In the genomic region with DNA sequence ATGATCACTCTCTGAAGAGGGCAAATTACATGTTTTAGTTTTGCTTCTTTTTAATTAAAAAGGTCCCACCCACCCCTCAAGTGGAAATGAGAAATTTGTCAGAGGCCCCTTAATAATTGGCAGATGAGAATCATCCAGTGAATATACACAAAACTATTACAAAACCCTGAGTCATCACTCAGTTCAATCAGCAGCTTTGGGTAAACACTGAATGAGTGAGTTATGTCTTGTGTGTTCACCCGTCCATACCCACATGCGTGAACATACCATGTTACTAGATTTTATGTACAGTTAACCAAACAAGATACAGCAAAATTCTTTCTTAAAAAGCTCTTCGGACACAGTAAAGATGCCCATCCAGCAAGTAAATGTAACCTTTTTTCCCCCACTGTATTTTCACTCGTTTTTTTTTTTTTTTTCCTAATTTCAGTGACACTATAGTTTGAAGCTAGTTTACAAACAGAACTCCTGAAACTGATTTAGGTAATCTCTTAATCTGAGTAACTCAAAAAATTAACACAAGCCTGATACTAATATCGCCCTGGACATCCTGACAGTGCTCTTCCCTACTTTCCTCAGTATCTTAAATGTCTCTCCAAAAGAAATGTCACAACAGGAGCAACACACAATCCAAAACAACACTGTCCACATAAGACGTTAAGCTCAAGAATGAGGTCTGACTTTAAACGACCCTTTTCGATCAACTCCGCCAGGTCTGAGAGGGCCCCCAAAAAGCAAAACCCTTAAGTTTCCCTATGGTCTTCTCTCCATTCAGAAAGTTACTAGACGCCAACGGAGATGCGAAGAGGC, we compare ENCODE assay signal across 1 cellular context.
TF ChIP-seq lines count a peak whose summit lies in the region.

No MANE protein-coding gene starts in this region.

TF ChIP-seq in HepG2, 621 proteins besides CTCF, POLR2A, EP300 and RAD21 (continued from another document and continues in another):
- peak; percentile 78; the same call in 1 of the 2 replicates for TF ChIP-seq FOXK2 (IDR thresholded peaks at IDR 0.05)
- TF ChIP-seq GLI4 (CRISPR knock-in tag; IDR thresholded peaks at IDR 0.05; ENCODE audit: borderline replicate concordance), result no peak
- TF ChIP-seq, protein P1, sequence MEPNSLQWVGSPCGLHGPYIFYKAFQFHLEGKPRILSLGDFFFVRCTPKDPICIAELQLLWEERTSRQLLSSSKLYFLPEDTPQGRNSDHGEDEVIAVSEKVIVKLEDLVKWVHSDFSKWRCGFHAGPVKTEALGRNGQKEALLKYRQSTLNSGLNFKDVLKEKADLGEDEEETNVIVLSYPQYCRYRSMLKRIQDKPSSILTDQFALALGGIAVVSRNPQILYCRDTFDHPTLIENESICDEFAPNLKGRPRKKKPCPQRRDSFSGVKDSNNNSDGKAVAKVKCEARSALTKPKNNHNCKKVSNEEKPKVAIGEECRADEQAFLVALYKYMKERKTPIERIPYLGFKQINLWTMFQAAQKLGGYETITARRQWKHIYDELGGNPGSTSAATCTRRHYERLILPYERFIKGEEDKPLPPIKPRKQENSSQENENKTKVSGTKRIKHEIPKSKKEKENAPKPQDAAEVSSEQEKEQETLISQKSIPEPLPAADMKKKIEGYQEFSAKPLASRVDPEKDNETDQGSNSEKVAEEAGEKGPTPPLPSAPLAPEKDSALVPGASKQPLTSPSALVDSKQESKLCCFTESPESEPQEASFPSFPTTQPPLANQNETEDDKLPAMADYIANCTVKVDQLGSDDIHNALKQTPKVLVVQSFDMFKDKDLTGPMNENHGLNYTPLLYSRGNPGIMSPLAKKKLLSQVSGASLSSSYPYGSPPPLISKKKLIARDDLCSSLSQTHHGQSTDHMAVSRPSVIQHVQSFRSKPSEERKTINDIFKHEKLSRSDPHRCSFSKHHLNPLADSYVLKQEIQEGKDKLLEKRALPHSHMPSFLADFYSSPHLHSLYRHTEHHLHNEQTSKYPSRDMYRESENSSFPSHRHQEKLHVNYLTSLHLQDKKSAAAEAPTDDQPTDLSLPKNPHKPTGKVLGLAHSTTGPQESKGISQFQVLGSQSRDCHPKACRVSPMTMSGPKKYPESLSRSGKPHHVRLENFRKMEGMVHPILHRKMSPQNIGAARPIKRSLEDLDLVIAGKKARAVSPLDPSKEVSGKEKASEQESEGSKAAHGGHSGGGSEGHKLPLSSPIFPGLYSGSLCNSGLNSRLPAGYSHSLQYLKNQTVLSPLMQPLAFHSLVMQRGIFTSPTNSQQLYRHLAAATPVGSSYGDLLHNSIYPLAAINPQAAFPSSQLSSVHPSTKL (CRISPR knock-in tag; IDR thresholded peaks at IDR 0.05), result peak; percentile 76
- TF ChIP-seq, protein P2, sequence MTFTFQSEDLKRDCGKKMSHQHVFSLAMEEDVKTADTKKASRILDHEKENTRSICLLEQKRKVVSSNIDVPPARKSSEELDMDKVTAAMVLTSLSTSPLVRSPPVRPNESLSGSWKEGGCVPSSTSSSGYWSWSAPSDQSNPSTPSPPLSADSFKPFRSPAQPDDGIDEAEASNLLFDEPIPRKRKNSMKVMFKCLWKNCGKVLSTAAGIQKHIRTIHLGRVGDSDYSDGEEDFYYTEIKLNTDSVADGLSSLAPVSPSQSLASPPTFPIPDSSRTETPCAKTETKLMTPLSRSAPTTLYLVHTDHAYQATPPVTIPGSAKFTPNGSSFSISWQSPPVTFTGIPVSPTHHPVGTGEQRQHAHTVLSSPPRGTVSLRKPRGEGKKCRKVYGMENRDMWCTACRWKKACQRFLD (CRISPR knock-in tag; IDR thresholded peaks at IDR 0.05; ENCODE audit: borderline replicate concordance), result no peak
- no peak for TF ChIP-seq HNRNPUL1 (IDR thresholded peaks at IDR 0.05; ENCODE audit: low read depth, low read length)
- TF ChIP-seq ZNF225 (CRISPR knock-in tag; IDR thresholded peaks at IDR 0.05), result no peak
- TF ChIP-seq, protein P3, sequence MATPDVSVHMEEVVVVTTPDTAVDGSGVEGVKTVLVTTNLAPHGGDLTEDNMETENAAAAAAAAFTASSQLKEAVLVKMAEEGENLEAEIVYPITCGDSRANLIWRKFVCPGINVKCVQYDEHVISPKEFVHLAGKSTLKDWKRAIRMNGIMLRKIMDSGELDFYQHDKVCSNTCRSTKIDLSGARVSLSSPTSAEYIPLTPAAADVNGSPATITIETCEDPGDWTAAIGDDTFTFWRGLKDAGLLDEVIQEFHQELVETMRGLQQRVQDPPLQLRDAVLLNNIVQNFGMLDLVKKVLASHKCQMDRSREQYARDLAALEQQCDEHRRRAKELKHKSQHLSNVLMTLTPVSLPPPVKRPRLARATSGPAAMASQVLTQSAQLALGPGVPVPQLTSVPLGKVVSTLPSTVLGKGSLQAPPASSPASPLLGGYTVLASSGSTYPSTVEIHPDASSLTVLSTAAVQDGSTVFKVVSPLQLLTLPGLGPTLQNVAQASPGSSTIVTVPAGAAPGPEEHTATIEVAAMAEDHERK (CRISPR knock-in tag; IDR thresholded peaks at IDR 0.05; ENCODE audit: low read depth), result no peak
- TF ChIP-seq SYNCRIP (IDR thresholded peaks at IDR 0.05; ENCODE audit: insufficient read depth, low read depth, low read length), result no peak
- TF ChIP-seq, protein P4, sequence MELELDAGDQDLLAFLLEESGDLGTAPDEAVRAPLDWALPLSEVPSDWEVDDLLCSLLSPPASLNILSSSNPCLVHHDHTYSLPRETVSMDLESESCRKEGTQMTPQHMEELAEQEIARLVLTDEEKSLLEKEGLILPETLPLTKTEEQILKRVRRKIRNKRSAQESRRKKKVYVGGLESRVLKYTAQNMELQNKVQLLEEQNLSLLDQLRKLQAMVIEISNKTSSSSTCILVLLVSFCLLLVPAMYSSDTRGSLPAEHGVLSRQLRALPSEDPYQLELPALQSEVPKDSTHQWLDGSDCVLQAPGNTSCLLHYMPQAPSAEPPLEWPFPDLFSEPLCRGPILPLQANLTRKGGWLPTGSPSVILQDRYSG (CRISPR knock-in tag; IDR thresholded peaks at IDR 0.05), result no peak
- no peak for TF ChIP-seq ATF7 (IDR thresholded peaks at IDR 0.05)
- no peak for TF ChIP-seq ATF7 (CRISPR knock-in tag; IDR thresholded peaks at IDR 0.05)
- no peak for TF ChIP-seq MYC (CRISPR knock-in tag; IDR thresholded peaks at IDR 0.05; ENCODE audit: borderline replicate concordance)
- no peak for TF ChIP-seq ZNF737 (CRISPR knock-in tag; IDR thresholded peaks at IDR 0.05; ENCODE audit: borderline replicate concordance)
- TF ChIP-seq KLF15 (CRISPR knock-in tag; IDR thresholded peaks at IDR 0.05; ENCODE audit: borderline replicate concordance), result no peak
- TF ChIP-seq SALL2 (CRISPR knock-in tag; IDR thresholded peaks at IDR 0.05), result no peak
- no peak for TF ChIP-seq ZNF263 (CRISPR knock-in tag; IDR thresholded peaks at IDR 0.05)
- TF ChIP-seq HOXA5 (CRISPR knock-in tag; IDR thresholded peaks at IDR 0.05), result no peak
- no peak for TF ChIP-seq RARG (CRISPR knock-in tag; IDR thresholded peaks at IDR 0.05; ENCODE audit: low read depth)
- peak; percentile 90; the same call in 1 of the 2 replicates for TF ChIP-seq FOXK1 (CRISPR knock-in tag; IDR thresholded peaks at IDR 0.05; ENCODE audit: borderline replicate concordance, low read depth)
- no peak for TF ChIP-seq FLYWCH1 (CRISPR knock-in tag; IDR thresholded peaks at IDR 0.05)
- TF ChIP-seq, protein P5, sequence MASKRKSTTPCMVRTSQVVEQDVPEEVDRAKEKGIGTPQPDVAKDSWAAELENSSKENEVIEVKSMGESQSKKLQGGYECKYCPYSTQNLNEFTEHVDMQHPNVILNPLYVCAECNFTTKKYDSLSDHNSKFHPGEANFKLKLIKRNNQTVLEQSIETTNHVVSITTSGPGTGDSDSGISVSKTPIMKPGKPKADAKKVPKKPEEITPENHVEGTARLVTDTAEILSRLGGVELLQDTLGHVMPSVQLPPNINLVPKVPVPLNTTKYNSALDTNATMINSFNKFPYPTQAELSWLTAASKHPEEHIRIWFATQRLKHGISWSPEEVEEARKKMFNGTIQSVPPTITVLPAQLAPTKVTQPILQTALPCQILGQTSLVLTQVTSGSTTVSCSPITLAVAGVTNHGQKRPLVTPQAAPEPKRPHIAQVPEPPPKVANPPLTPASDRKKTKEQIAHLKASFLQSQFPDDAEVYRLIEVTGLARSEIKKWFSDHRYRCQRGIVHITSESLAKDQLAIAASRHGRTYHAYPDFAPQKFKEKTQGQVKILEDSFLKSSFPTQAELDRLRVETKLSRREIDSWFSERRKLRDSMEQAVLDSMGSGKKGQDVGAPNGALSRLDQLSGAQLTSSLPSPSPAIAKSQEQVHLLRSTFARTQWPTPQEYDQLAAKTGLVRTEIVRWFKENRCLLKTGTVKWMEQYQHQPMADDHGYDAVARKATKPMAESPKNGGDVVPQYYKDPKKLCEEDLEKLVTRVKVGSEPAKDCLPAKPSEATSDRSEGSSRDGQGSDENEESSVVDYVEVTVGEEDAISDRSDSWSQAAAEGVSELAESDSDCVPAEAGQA (IDR thresholded peaks at IDR 0.05; ENCODE audit: low read depth), result no peak
- TF ChIP-seq, protein P5 (CRISPR knock-in tag; IDR thresholded peaks at IDR 0.05; ENCODE audit: borderline replicate concordance), result no peak
- 0 out of 2 replicates have a peak, but pooled peaks have one; percentile 13 for TF ChIP-seq SMAD3 (CRISPR knock-in tag; IDR thresholded peaks at IDR 0.05)
- TF ChIP-seq, protein P6, sequence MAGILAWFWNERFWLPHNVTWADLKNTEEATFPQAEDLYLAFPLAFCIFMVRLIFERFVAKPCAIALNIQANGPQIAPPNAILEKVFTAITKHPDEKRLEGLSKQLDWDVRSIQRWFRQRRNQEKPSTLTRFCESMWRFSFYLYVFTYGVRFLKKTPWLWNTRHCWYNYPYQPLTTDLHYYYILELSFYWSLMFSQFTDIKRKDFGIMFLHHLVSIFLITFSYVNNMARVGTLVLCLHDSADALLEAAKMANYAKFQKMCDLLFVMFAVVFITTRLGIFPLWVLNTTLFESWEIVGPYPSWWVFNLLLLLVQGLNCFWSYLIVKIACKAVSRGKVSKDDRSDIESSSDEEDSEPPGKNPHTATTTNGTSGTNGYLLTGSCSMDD (CRISPR knock-in tag; IDR thresholded peaks at IDR 0.05), result no peak
- no peak for TF ChIP-seq MTF1 (CRISPR knock-in tag; IDR thresholded peaks at IDR 0.05)
- TF ChIP-seq, protein P7, sequence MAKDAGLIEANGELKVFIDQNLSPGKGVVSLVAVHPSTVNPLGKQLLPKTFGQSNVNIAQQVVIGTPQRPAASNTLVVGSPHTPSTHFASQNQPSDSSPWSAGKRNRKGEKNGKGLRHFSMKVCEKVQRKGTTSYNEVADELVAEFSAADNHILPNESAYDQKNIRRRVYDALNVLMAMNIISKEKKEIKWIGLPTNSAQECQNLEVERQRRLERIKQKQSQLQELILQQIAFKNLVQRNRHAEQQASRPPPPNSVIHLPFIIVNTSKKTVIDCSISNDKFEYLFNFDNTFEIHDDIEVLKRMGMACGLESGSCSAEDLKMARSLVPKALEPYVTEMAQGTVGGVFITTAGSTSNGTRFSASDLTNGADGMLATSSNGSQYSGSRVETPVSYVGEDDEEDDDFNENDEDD (CRISPR knock-in tag; IDR thresholded peaks at IDR 0.05; ENCODE audit: borderline replicate concordance), result no peak
- TF ChIP-seq, protein P8, sequence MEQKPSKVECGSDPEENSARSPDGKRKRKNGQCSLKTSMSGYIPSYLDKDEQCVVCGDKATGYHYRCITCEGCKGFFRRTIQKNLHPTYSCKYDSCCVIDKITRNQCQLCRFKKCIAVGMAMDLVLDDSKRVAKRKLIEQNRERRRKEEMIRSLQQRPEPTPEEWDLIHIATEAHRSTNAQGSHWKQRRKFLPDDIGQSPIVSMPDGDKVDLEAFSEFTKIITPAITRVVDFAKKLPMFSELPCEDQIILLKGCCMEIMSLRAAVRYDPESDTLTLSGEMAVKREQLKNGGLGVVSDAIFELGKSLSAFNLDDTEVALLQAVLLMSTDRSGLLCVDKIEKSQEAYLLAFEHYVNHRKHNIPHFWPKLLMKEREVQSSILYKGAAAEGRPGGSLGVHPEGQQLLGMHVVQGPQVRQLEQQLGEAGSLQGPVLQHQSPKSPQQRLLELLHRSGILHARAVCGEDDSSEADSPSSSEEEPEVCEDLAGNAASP (CRISPR knock-in tag; IDR thresholded peaks at IDR 0.05; ENCODE audit: borderline replicate concordance), result no peak
- TF ChIP-seq, protein P9, sequence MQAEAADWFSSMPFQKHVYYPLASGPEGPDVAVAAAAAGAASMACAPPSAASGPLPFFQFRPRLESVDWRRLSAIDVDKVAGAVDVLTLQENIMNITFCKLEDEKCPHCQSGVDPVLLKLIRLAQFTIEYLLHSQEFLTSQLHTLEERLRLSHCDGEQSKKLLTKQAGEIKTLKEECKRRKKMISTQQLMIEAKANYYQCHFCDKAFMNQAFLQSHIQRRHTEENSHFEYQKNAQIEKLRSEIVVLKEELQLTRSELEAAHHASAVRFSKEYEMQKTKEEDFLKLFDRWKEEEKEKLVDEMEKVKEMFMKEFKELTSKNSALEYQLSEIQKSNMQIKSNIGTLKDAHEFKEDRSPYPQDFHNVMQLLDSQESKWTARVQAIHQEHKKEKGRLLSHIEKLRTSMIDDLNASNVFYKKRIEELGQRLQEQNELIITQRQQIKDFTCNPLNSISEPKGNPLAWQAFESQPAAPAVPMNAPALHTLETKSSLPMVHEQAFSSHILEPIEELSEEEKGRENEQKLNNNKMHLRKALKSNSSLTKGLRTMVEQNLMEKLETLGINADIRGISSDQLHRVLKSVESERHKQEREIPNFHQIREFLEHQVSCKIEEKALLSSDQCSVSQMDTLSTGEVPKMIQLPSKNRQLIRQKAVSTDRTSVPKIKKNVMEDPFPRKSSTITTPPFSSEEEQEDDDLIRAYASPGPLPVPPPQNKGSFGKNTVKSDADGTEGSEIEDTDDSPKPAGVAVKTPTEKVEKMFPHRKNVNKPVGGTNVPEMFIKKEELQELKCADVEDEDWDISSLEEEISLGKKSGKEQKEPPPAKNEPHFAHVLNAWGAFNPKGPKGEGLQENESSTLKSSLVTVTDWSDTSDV (CRISPR knock-in tag; IDR thresholded peaks at IDR 0.05), result no peak
- TF ChIP-seq CEBPG (CRISPR knock-in tag; IDR thresholded peaks at IDR 0.05), result peak; percentile 71
- TF ChIP-seq ZNF543 (CRISPR knock-in tag; IDR thresholded peaks at IDR 0.05), result no peak
- TF ChIP-seq RFX1 (IDR thresholded peaks at IDR 0.05), result no peak
- no peak for TF ChIP-seq IKZF1 (IDR thresholded peaks at IDR 0.05)
